ENCODE assay signal across 8 cellular contexts in the genomic region with DNA sequence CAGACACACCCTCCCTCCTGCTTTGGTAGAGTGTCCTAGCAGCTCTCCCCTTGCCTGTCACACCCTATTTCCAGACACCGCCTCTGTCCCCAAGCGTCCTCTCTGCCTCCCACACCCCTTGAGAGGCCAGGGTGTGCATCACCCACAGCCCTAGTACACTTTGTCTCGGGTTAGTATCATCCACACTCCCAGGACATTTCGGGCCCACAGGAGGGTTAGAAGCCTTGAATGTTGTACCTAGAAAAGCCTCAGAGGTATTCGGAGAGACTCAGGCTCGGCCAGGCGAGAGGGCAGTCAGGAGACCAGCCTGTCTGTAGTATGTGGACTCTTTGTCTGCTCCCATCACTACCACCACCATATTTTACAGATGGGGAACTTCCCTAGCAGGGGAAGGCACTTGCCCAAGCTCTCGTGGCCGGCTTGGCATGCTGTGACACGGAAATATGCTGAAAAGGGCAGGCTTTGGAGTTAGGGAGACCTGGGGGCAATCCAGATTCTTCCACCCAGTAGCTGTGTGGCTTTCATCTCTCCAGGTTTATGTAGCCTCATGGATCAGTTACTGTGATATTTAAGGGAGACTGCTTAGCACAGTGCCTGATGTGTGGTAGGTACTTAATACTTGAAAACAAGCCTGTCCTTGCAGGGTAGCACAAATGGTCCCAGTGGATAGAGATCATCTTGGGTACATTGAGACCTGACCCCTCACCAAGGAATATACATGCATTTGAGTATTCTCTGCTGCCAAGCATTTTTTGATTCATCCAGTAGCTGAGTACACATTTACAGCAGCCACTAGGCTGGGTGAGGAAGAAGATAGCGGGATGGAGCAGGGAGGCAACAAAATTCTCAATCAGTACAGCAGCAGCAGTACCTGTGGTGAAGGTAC. TPM values are rescaled to one million over a fixed set of nuclear protein-coding genes. Genes with fewer than 3 reads are reported as not detected.
DNase-seq lines count a peak whose midpoint lies in the region; ATAC-seq and TF ChIP-seq lines count a peak whose summit lies in the region.

No MANE protein-coding gene starts in this region.

- TF ChIP-seq POLR2A in HCT116 (IDR thresholded peaks at IDR 0.05; ENCODE audit: borderline replicate concordance, extremely low read depth, insufficient read depth, insufficient read length) = no peak

- peak overlapping the region; percentile 92 for H3K9ac ChIP-seq in HCT116 (ENCODE audit: low read length)

- no peak overlapping the region for H2AFZ ChIP-seq in HCT116 (ENCODE audit: low read depth, low read length, poor library complexity, severe bottlenecking)

- H3K79me2 ChIP-seq in HCT116 (ENCODE audit: insufficient read depth, low read length) = peaks cover 80% of the 10 kb centered on the region

- TF ChIP-seq CTCF in HCT116 (IDR thresholded peaks at IDR 0.05 in 2 of 3, conservative IDR thresholded peaks at IDR 0.05 in 1 of 3; ENCODE audit: borderline replicate concordance in 1 of 3, insufficient read depth in 1 of 3, low read depth in 2 of 3, low read length in 2 of 3) (no peak), WTC11 (IDR thresholded peaks at IDR 0.05) (no peak), glutamatergic neuron (IDR thresholded peaks at IDR 0.05; ENCODE audit: partially characterized antibody, unreplicated experiment) (no peak)

- peaks cover 26% of the 10 kb centered on the region for H3K36me3 Mint-ChIP-seq in WTC11
- H3K36me3 Mint-ChIP-seq in glutamatergic neuron (ENCODE audit: unreplicated experiment) = peaks cover 15% of the 10 kb centered on the region

- H3K4me2 ChIP-seq in HCT116 (ENCODE audit: low read length) = peak overlapping the region; percentile 97

- H3K9me2 ChIP-seq in HCT116 (ENCODE audit: insufficient read depth) = no peaks in the 10 kb centered on the region

- peaks cover 10 to 26% of the 10 kb centered on the region in 2 experiments; a peak in 3 of 4 replicates for H3K36me3 ChIP-seq in HCT116 (ENCODE audit: control insufficient read depth in 1 of 2, insufficient read depth in 2 of 2, low read length in 2 of 2)

- H3K27ac Mint-ChIP-seq in WTC11 (peak overlapping the region; percentile 57; the same call in 1 of the 2 replicates), glutamatergic neuron (ENCODE audit: unreplicated experiment) (peak overlapping the region; percentile 96)

- POLR2A ChIA-PET in HCT116 (lab: Charles Lee) (interaction anchor here (1.6 to 3.0 kb wide), 7 partner anchors 8 to 230 kb away, joined by 3 to 18 read pairs (median 7); a partner anchor contains a TSS), WTC11 (lab: Charles Lee) (interaction anchor here (0.5 to 2.2 kb wide), 4 partner anchors 18 to 230 kb away, joined by 3 to 17 read pairs (median 3); no protein-coding TSS in a partner anchor)

- H3K27me3 ChIP-seq in HCT116 (ENCODE audit: insufficient read depth, low read length) = no peaks in the 10 kb centered on the region

- H3K9me3 Mint-ChIP-seq in WTC11 (peaks cover 7% of the 10 kb centered on the region), glutamatergic neuron (ENCODE audit: unreplicated experiment) (peaks cover 8% of the 10 kb centered on the region)

- intact Hi-C loops in HCT116 (cut with micrococcal nuclease) = loop anchor here (5.0 to 10.0 kb wide), 3 partner anchors 51 to 471 kb away; a partner anchor contains a TSS

- BruUV-seq in HCT116 (replicated peaks; lab: Mats Ljungman, UMichigan) = no TSS peak

- H3K4me3 Mint-ChIP-seq in WTC11 = peak overlapping the region; percentile 100
- H3K4me3 Mint-ChIP-seq in glutamatergic neuron (ENCODE audit: unreplicated experiment) = peak overlapping the region; percentile 97

- peaks cover 8 to 20% of the 10 kb centered on the region in 2 experiments; a peak in 3 of 4 replicates for H3K4me1 ChIP-seq in HCT116 (ENCODE audit: control insufficient read depth in 1 of 2, insufficient read depth in 2 of 2, low read length in 2 of 2)

- TF ChIP-seq RAD21 in HCT116 (IDR thresholded peaks at IDR 0.05; ENCODE audit: low read depth) = no peak

- DNase-seq in HCT116 (ENCODE audit: low read depth, low spot score) (no peak), WTC11 (ENCODE audit: low spot score) (no peak), glutamatergic neuron (no peak), SK-N-DZ (ENCODE audit: low spot score) (no peak), EL (no peak)
- no peak for DNase-seq in effector CD8-positive, alpha-beta T cell (lab: John Stamatoyannopoulos, UW)

- CTCF ChIA-PET in HCT116 (lab: Charles Lee) (interaction anchor here (2.0 kb wide), 1 partner anchor 230 kb away, joined by 11 read pairs; no protein-coding TSS in a partner anchor), WTC11 (lab: Charles Lee) (interaction anchor here (1.0 to 5.6 kb wide), 7 partner anchors 12 to 246 kb away, joined by 3 to 98 read pairs (median 7); a partner anchor contains a TSS)

- ATAC-seq in HCT116 (no peak), WTC11 (no peak), GM21367 (IDR thresholded peaks at IDR 0.05; ENCODE audit: unreplicated experiment) (no peak)

- H3K27me3 Mint-ChIP-seq in WTC11 (ENCODE audit: low read depth) (no peaks in the 10 kb centered on the region), glutamatergic neuron (ENCODE audit: unreplicated experiment) (peaks cover 4% of the 10 kb centered on the region)

- H3K27ac ChIP-seq in HCT116 (ENCODE audit: low read depth, low read length) (peak overlapping the region; percentile 87), skin epidermis (peak overlapping the region in 20 of 21 experiments; percentile 35 to 99 (median 97))

- H3K4me1 Mint-ChIP-seq in WTC11 (peaks cover 37% of the 10 kb centered on the region), glutamatergic neuron (ENCODE audit: low read depth, unreplicated experiment) (peaks cover 7% of the 10 kb centered on the region)

- H4K20me1 ChIP-seq in HCT116 (ENCODE audit: insufficient read depth) = no peaks in the 10 kb centered on the region; the same call in 1 of the 2 replicates

- no peaks in the 10 kb centered on the region for H3K9me3 ChIP-seq in HCT116 (ENCODE audit: control insufficient read depth in 1 of 2, insufficient read depth in 1 of 2, low read depth in 1 of 2, low read length in 2 of 2)

- peak overlapping the region; percentile 98 to 99 for H3K4me3 ChIP-seq in HCT116 (replicated peaks in 1 of 2; ENCODE audit: low read depth in 1 of 2, low read length in 2 of 2)
- peak overlapping the region; percentile 69 to 98 (median 85) for H3K4me3 ChIP-seq in skin epidermis

- RAD21 ChIA-PET in HCT116 (lab: Charles Lee; ENCODE audit: low non-redundant PET in 1 of 2, low total read pairs in 2 of 2, uncharacterized antibody in 2 of 2, unreplicated experiment in 2 of 2) = interaction anchor here in 1 of 2 experiments (0.7 to 2.7 kb wide), 2 partner anchors 230 to 231 kb away, joined by 3 to 7 read pairs; no protein-coding TSS in a partner anchor

TF ChIP-seq in HCT116, 20 proteins besides CTCF, POLR2A, EP300 and RAD21 (continues in another document):
- TF ChIP-seq EZH2phosphoT487 (IDR thresholded peaks at IDR 0.05; ENCODE audit: borderline replicate concordance) = no peak
- no peak for TF ChIP-seq ELF1 (IDR thresholded peaks at IDR 0.05; ENCODE audit: borderline replicate concordance, low read depth)

TF ChIP-seq in WTC11, 78 proteins besides CTCF, POLR2A, EP300 and RAD21 (continues in another document):
- TF ChIP-seq, protein P1, sequence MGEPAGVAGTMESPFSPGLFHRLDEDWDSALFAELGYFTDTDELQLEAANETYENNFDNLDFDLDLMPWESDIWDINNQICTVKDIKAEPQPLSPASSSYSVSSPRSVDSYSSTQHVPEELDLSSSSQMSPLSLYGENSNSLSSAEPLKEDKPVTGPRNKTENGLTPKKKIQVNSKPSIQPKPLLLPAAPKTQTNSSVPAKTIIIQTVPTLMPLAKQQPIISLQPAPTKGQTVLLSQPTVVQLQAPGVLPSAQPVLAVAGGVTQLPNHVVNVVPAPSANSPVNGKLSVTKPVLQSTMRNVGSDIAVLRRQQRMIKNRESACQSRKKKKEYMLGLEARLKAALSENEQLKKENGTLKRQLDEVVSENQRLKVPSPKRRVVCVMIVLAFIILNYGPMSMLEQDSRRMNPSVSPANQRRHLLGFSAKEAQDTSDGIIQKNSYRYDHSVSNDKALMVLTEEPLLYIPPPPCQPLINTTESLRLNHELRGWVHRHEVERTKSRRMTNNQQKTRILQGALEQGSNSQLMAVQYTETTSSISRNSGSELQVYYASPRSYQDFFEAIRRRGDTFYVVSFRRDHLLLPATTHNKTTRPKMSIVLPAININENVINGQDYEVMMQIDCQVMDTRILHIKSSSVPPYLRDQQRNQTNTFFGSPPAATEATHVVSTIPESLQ (CRISPR knock-in tag; IDR thresholded peaks at IDR 0.05) = no peak
- TF ChIP-seq GTF2I (CRISPR knock-in tag; conservative IDR thresholded peaks at IDR 0.05) = no peak
- TF ChIP-seq ESRRA (CRISPR knock-in tag; IDR thresholded peaks at IDR 0.05; ENCODE audit: borderline replicate concordance) = no peak
- TF ChIP-seq OVOL2 (CRISPR knock-in tag; IDR thresholded peaks at IDR 0.05; ENCODE audit: borderline replicate concordance) = no peak

RNA-seq across cellular contexts. Expression of a gene that starts 1.4 kb away (rescaled TPM):
- 32.4 TPM for total RNA-seq in HCT116 (2021; ENCODE audit: unreplicated experiment)
- polyA plus RNA-seq in HCT116 (2012) = 28.7 and 33.3 TPM in 2 replicates
- 23.9 to 27.7 TPM (median 24.1 TPM) in 3 replicates for total RNA-seq in WTC11 (2021)
- total RNA-seq in glutamatergic neuron (ENCODE audit: unreplicated experiment) = 50.8 TPM
- polyA plus RNA-seq in SK-N-DZ (2014; cell fraction: cytosol; rRNA removed) = 75.8 and 80.9 TPM in 2 replicates
- 72.5 and 87.5 TPM in 2 replicates for polyA plus RNA-seq in SK-N-DZ (2014; cell fraction: nucleus; rRNA removed)

RNA-seq across cellular contexts. Expression of a gene that starts 1.6 kb away (rescaled TPM):
- 24.6 TPM for total RNA-seq in HCT116 (2021; ENCODE audit: unreplicated experiment)
- 14.8 and 18.4 TPM in 2 replicates for polyA plus RNA-seq in HCT116 (2012)
- total RNA-seq in WTC11 (2021) = 20.9 to 27.5 TPM (median 21.4 TPM) in 3 replicates
- total RNA-seq in glutamatergic neuron (ENCODE audit: unreplicated experiment) = 9.4 TPM
- 36.0 and 42.6 TPM in 2 replicates for polyA plus RNA-seq in SK-N-DZ (2014; cell fraction: cytosol; rRNA removed)
- 19.9 and 26.3 TPM in 2 replicates for polyA plus RNA-seq in SK-N-DZ (2014; cell fraction: nucleus; rRNA removed)

RNA-seq across cellular contexts. Expression of a gene that starts 52.1 kb away (rescaled TPM):
- total RNA-seq in HCT116 (2021; ENCODE audit: unreplicated experiment) (29.5 TPM), WTC11 (2021) (31.7 to 34.9 TPM (median 32.6 TPM) in 3 replicates), glutamatergic neuron (ENCODE audit: unreplicated experiment) (39.5 TPM)
- 21.6 and 22.6 TPM in 2 replicates for polyA plus RNA-seq in HCT116 (2012)
- 32.3 and 35.1 TPM in 2 replicates for polyA plus RNA-seq in SK-N-DZ (2014; cell fraction: cytosol; rRNA removed)
- 50.3 and 63.1 TPM in 2 replicates for polyA plus RNA-seq in SK-N-DZ (2014; cell fraction: nucleus; rRNA removed)

RNA-seq across cellular contexts. Expression of a gene that starts 52.4 kb away (rescaled TPM):
- 17.4 TPM for total RNA-seq in HCT116 (2021; ENCODE audit: unreplicated experiment)
- 5.6 and 7.4 TPM in 2 replicates for polyA plus RNA-seq in HCT116 (2012)
- 17.7 to 21.4 TPM (median 17.8 TPM) in 3 replicates for total RNA-seq in WTC11 (2021)
- 8.4 TPM for total RNA-seq in glutamatergic neuron (ENCODE audit: unreplicated experiment)
- 42.8 and 54.0 TPM in 2 replicates for polyA plus RNA-seq in SK-N-DZ (2014; cell fraction: cytosol; rRNA removed)
- polyA plus RNA-seq in SK-N-DZ (2014; cell fraction: nucleus; rRNA removed) = 31.0 and 39.0 TPM in 2 replicates
